In the genomic region with DNA sequence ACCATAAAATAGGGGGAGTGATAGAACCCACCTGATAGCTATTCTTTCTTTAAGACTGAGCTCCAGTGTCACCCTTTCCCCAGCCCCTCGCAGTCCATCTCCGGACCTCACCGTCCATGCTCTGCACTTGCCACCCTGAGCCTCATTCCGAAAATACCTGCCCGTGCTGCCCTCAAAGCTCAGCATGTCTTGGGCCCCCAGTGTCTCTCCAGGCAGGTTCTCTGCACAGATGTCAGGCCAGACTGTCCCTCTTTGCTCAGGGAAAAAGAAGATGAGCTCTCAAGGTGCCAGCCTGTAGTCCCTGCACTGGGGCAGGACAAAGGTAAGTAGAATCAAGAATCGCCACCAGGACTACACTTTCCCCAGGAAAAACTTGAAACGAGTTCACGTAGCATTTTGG, we compare ENCODE assay signal across 23 cellular contexts. TPM values are rescaled to one million over a fixed set of nuclear protein-coding genes. Genes with fewer than 3 reads are reported as not detected.
DNase-seq lines count a peak whose midpoint lies in the region; ATAC-seq, FAIRE-seq and TF ChIP-seq lines count a peak whose summit lies in the region.
"Had no signal": no experiment of that assay in that cellular context is flagged by ENCODE, and none has a peak within 500 bp of the region (broad histone marks: within the 10 kb centered on the region; RNA-seq: fewer than 3 reads in every experiment).

No MANE protein-coding gene starts in this region.

- CTCF ChIA-PET in WTC11 (lab: Charles Lee): interaction anchor here (0.7 to 31.0 kb wide), 8 partner anchors 9 to 415 kb away, joined by 3 to 713 read pairs (median 4); no protein-coding TSS in a partner anchor

- peaks cover 17% of the 10 kb centered on the region for H3K4me1 Mint-ChIP-seq in WTC11

- intact Hi-C loops in kidney (cut with DNase I): no loop called here
- intact Hi-C loops in aorta (cut with DNase I): no loop called here

- POLR2A ChIA-PET in WTC11 (lab: Charles Lee): interaction anchor here (0.7 kb wide), 1 partner anchor 10 kb away, joined by 7 read pairs; no protein-coding TSS in a partner anchor

- H3K9me3 Mint-ChIP-seq in WTC11: no peaks in the 10 kb centered on the region
- H3K9me3 Mint-ChIP-seq: GM23338, HFFc6 had no signal

- TF ChIP-seq CTCF in WTC11 (IDR thresholded peaks at IDR 0.05): no peak
- no peak for TF ChIP-seq CTCF in kidney (IDR thresholded peaks at IDR 0.05; ENCODE audit: borderline replicate concordance, extremely low read depth, insufficient read depth)
- no peak for TF ChIP-seq CTCF in osteoblast (IDR thresholded peaks at IDR 0.05; ENCODE audit: extremely low read depth, low read depth, low read length)

- no peaks in the 10 kb centered on the region; the same call in 1 of the 2 replicates for H3K27me3 Mint-ChIP-seq in WTC11 (ENCODE audit: low read depth)

- no peaks in the 10 kb centered on the region for H4K20me1 ChIP-seq in osteoblast (ENCODE audit: insufficient read depth, low read length)

- H3K4me2 ChIP-seq in osteoblast (ENCODE audit: insufficient read depth, low read length): no peak overlapping the region
- H3K4me2 ChIP-seq: GM23338 had no signal

- WGBS in aorta, 2 donors: 74 to 81% methylated on average over 8 of the region's 8 CpGs

- no peak for DNase-seq in WTC11 (ENCODE audit: low spot score)
- DNase-seq in kidney: peak; percentile 30
- peak; percentile 60 for DNase-seq in osteoblast (ENCODE audit: insufficient read length, low spot score, missing footprints)
- peak; percentile 6 to 20 for DNase-seq in aorta
- no peak for DNase-seq in NCI-H1694 (lab: John Stamatoyannopoulos, UW)
- no peak for DNase-seq in GM19238 (ENCODE audit: insufficient read length, low spot score)
- DNase-seq in GM12892 (ENCODE audit: insufficient read length): no peak
- no peak for DNase-seq in NCI-H774 (lab: John Stamatoyannopoulos, UW)
- DNase-seq: ACHN; BE2C; CD4-positive, alpha-beta memory T cell; DMS153; DMS79; GDM1; H7; HFFc6; IMR-90 had no signal

- H3K4me1 ChIP-seq in kidney (ENCODE audit: control insufficient read depth in 1 of 2, insufficient read depth in 1 of 2, low read depth in 1 of 2, low read length in 2 of 2) (no peaks in the 10 kb centered on the region), osteoblast (ENCODE audit: insufficient read depth, low read length) (no peaks in the 10 kb centered on the region), aorta (ENCODE audit: control insufficient read depth in 1 of 2, insufficient read depth in 2 of 2, low read length in 2 of 2) (no peaks in the 10 kb centered on the region)
- H3K4me1 ChIP-seq: BE2C had no signal

- H3K4me3 Mint-ChIP-seq in WTC11: no peak overlapping the region
- H3K4me3 Mint-ChIP-seq: CD4-positive, alpha-beta memory T cell; GM23338; HFFc6 had no signal

- TF ChIP-seq POLR2A in GM12892 (IDR thresholded peaks at IDR 0.05; ENCODE audit: low read depth, low read length): no peak

- no peaks in the 10 kb centered on the region for H3K79me2 ChIP-seq in osteoblast (ENCODE audit: insufficient read depth, low read length)

- FAIRE-seq in kidney (lab: Jason Lieb, UNC): no peak
- no peak for FAIRE-seq in GM12892 (lab: Jason Lieb, UNC)
- FAIRE-seq: A204.1, HTR-8/SVneo, K562 had no signal

- H3K27ac Mint-ChIP-seq in WTC11: 0 out of 2 replicates have a peak overlapping the region, but pooled peaks have one; percentile 5
- H3K27ac Mint-ChIP-seq: CD4-positive, alpha-beta memory T cell; GM23338; HFFc6 had no signal

- H3K36me3 ChIP-seq in kidney (ENCODE audit: control insufficient read depth in 1 of 2, insufficient read depth in 2 of 2, low read length in 2 of 2): no peaks in the 10 kb centered on the region
- no peaks in the 10 kb centered on the region for H3K36me3 ChIP-seq in osteoblast (ENCODE audit: insufficient read depth, low read length)
- no peaks in the 10 kb centered on the region for H3K36me3 ChIP-seq in aorta (ENCODE audit: control insufficient read depth in 1 of 2, insufficient read depth in 2 of 2, low read length in 1 of 2)
- H3K36me3 ChIP-seq: BE2C had no signal

- H3K9me3 ChIP-seq in kidney (ENCODE audit: control insufficient read depth in 1 of 2, low read length in 2 of 2) (no peaks in the 10 kb centered on the region), osteoblast (ENCODE audit: low read depth, low read length) (no peaks in the 10 kb centered on the region), aorta (ENCODE audit: control insufficient read depth, low read length) (no peaks in the 10 kb centered on the region)
- H3K9me3 ChIP-seq: BE2C had no signal

- H3K4me3 ChIP-seq in kidney (ENCODE audit: low read length in 2 of 2): no peak overlapping the region
- no peak overlapping the region for H3K4me3 ChIP-seq in osteoblast (ENCODE audit: insufficient read depth, low read length)
- no peak overlapping the region for H3K4me3 ChIP-seq in aorta (ENCODE audit: low read length in 2 of 2)
- H3K4me3 ChIP-seq: GM23338, K562 had no signal

- no peaks in the 10 kb centered on the region for H3K36me3 Mint-ChIP-seq in WTC11
- H3K36me3 Mint-ChIP-seq: CD14-positive monocyte; CD4-positive, alpha-beta memory T cell had no signal

- ATAC-seq in WTC11 (no peak), aorta (ENCODE audit: low FRiP score) (no peak)
- ATAC-seq: GM23338, HCT116, K562 had no signal

- H3K27ac ChIP-seq in kidney (ENCODE audit: low read depth in 2 of 2, low read length in 2 of 2) (no peak overlapping the region), osteoblast (ENCODE audit: low read depth, low read length) (no peak overlapping the region), aorta (ENCODE audit: low read depth in 1 of 2, low read length in 2 of 2) (no peak overlapping the region)

- no peak overlapping the region for H3K9ac ChIP-seq in kidney (ENCODE audit: low read length in 2 of 2)

- no peak overlapping the region for H2AFZ ChIP-seq in osteoblast (ENCODE audit: low read length)
- H2AFZ ChIP-seq: GM23338 had no signal

- peaks cover 5% of the 10 kb centered on the region for H3K27me3 ChIP-seq in osteoblast (ENCODE audit: insufficient read depth, low read length)
- H3K27me3 ChIP-seq in aorta (ENCODE audit: control insufficient read depth in 1 of 2, insufficient read depth in 2 of 2, low read length in 1 of 2): no peaks in the 10 kb centered on the region
- H3K27me3 ChIP-seq: BE2C had no signal

TF ChIP-seq in WTC11, 78 proteins besides CTCF, POLR2A, EP300 and RAD21 (continues in another document):
- TF ChIP-seq, protein P1, sequence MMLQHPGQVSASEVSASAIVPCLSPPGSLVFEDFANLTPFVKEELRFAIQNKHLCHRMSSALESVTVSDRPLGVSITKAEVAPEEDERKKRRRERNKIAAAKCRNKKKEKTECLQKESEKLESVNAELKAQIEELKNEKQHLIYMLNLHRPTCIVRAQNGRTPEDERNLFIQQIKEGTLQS (CRISPR knock-in tag; conservative IDR thresholded peaks at IDR 0.05): no peak
- TF ChIP-seq NR3C1 (CRISPR knock-in tag; conservative IDR thresholded peaks at IDR 0.05; ENCODE audit: low read depth) (no peak), ZNF416 (CRISPR knock-in tag; IDR thresholded peaks at IDR 0.05) (no peak), NFE2L1 (CRISPR knock-in tag; IDR thresholded peaks at IDR 0.05) (no peak), ZNF121 (CRISPR knock-in tag; IDR thresholded peaks at IDR 0.05) (no peak), ZNF423 (CRISPR knock-in tag; IDR thresholded peaks at IDR 0.05) (no peak), PRRX2 (CRISPR knock-in tag; IDR thresholded peaks at IDR 0.05) (no peak), NR1H2 (CRISPR knock-in tag; IDR thresholded peaks at IDR 0.05) (no peak), CREM (CRISPR knock-in tag; IDR thresholded peaks at IDR 0.05) (no peak)
- TF ChIP-seq, protein P2, sequence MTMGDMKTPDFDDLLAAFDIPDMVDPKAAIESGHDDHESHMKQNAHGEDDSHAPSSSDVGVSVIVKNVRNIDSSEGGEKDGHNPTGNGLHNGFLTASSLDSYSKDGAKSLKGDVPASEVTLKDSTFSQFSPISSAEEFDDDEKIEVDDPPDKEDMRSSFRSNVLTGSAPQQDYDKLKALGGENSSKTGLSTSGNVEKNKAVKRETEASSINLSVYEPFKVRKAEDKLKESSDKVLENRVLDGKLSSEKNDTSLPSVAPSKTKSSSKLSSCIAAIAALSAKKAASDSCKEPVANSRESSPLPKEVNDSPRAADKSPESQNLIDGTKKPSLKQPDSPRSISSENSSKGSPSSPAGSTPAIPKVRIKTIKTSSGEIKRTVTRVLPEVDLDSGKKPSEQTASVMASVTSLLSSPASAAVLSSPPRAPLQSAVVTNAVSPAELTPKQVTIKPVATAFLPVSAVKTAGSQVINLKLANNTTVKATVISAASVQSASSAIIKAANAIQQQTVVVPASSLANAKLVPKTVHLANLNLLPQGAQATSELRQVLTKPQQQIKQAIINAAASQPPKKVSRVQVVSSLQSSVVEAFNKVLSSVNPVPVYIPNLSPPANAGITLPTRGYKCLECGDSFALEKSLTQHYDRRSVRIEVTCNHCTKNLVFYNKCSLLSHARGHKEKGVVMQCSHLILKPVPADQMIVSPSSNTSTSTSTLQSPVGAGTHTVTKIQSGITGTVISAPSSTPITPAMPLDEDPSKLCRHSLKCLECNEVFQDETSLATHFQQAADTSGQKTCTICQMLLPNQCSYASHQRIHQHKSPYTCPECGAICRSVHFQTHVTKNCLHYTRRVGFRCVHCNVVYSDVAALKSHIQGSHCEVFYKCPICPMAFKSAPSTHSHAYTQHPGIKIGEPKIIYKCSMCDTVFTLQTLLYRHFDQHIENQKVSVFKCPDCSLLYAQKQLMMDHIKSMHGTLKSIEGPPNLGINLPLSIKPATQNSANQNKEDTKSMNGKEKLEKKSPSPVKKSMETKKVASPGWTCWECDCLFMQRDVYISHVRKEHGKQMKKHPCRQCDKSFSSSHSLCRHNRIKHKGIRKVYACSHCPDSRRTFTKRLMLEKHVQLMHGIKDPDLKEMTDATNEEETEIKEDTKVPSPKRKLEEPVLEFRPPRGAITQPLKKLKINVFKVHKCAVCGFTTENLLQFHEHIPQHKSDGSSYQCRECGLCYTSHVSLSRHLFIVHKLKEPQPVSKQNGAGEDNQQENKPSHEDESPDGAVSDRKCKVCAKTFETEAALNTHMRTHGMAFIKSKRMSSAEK (CRISPR knock-in tag; IDR thresholded peaks at IDR 0.05; ENCODE audit: borderline replicate concordance): no peak

RNA-seq across cellular contexts. Expression of a gene that starts 9.8 kb away (rescaled TPM):
- 33.0 to 35.8 TPM (median 34.7 TPM) in 3 replicates for total RNA-seq in WTC11 (2021)
- 31.4 TPM for total RNA-seq in kidney
- 20.8 TPM for polyA plus RNA-seq in kidney (ENCODE audit: insufficient read depth, low read depth, low replicate concordance)
- 12.1 and 17.0 TPM in 2 replicates for total RNA-seq in osteoblast
- 10 to 100 TPM; 63.8 to 66.1 TPM for total RNA-seq in aorta
- polyA plus RNA-seq in aorta: 10 to 100 TPM; 11.9 to 42.4 TPM
- polyA plus RNA-seq in GM12892 (2012; ENCODE audit: missing spikeins): 0.70 TPM

RNA-seq across cellular contexts. Expression of a gene that starts 59.5 kb away (rescaled TPM):
- total RNA-seq in WTC11 (2021) (4.0 to 5.6 TPM (median 5.4 TPM) in 3 replicates), kidney (0.69 TPM), osteoblast (not detected in 2 replicates), aorta (under 1 TPM; 0.21 to 0.23 TPM)
- polyA plus RNA-seq in kidney (ENCODE audit: insufficient read depth, low read depth, low replicate concordance) (not detected), aorta (under 1 TPM; 0.08 to 0.50 TPM)
- 16.0 TPM for polyA plus RNA-seq in GM12892 (2012; ENCODE audit: missing spikeins)
- total RNA-seq: HFFc6, IMR-90, K562 had no signal
- polyA plus RNA-seq: IMR-90, K562 had no signal

Comparison
In these comparisons a context has a peak if more than half of its experiments do, and no peak if none do; other contexts are left out.
1. DNase-seq: peak in kidney (single experiment), osteoblast (single experiment) and aorta (2 of 2); none in WTC11 (single experiment), NCI-H1694 (single experiment), GM19238 (single experiment), GM12892 (single experiment) and NCI-H774 (single experiment).